In the genomic region with DNA sequence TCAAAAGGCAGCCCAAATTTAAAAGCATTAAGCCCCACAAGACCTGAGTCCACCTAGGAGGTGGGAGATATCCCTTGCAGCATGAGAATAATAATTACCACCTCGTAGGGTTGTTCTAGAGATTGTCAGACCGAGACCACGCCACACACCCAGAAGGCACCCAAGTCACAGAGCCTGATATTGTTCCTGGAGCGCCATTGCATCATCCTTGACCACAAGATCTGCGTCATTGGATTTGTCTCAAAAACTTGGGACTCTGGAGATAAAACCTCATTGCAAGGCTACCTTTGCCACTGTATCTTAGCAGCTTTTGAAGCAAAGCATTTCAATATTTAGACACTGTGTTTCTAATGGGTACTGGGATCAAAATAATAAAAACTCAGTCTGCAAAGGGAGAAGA, we compare ENCODE assay signal across 9 cellular contexts. TPM values are rescaled to one million over a fixed set of nuclear protein-coding genes. Genes with fewer than 3 reads are reported as not detected.
DNase-seq lines count a peak whose midpoint lies in the region; TF ChIP-seq lines count a peak whose summit lies in the region.
"Had no signal": no experiment of that assay in that cellular context is flagged by ENCODE, and none has a peak within 500 bp of the region (broad histone marks: within the 10 kb centered on the region; RNA-seq: fewer than 3 reads in every experiment).

No MANE protein-coding gene starts in this region.

- no peaks in the 10 kb centered on the region for H3K9me2 ChIP-seq in OCI-LY7 (ENCODE audit: insufficient read depth, low read length)

- peak overlapping the region; percentile 78 for H3K4me3 Mint-ChIP-seq in T-helper 1 cell treated with Interleukin-12 subunit alpha and Interleukin-12 subunit beta and Interleukin-4 antibody, amounts not matched to agents 30 μg/mL and 1 μg/mL, for 36 hours

- CTCF ChIA-PET in OCI-LY7 (lab: Charles Lee; ENCODE audit: unreplicated experiment) = no interaction called here

- peak overlapping the region; percentile 88 for H3K27ac Mint-ChIP-seq in T-helper 1 cell treated with Interleukin-12 subunit alpha and Interleukin-12 subunit beta and Interleukin-4 antibody, amounts not matched to agents 30 μg/mL and 1 μg/mL, for 36 hours

- H3K27me3 Mint-ChIP-seq in T-helper 1 cell treated with Interleukin-12 subunit alpha and Interleukin-12 subunit beta and Interleukin-4 antibody, amounts not matched to agents 30 μg/mL and 1 μg/mL, for 36 hours (ENCODE audit: low read depth) = no peaks in the 10 kb centered on the region

- intact Hi-C loops in OCI-LY7 (cut with micrococcal nuclease; ENCODE audit: unreplicated experiment) = no loop called here
- intact Hi-C loops in spleen (cut with DNase I; ENCODE audit: low total_unique reads) = no loop called here
- intact Hi-C loops in cardiac septum (cut with DNase I) = no loop called here

- H2AFZ ChIP-seq in OCI-LY7 (ENCODE audit: low read length) = no peak overlapping the region; the same call in 1 of the 2 replicates

- POLR2A ChIA-PET in OCI-LY7 (lab: Charles Lee) = no interaction called here

- no TSS peak for BruUV-seq in OCI-LY7 (replicated peaks; lab: Mats Ljungman, UMichigan)

- H3K27me3 ChIP-seq in spleen (replicated peaks in 1 of 7) = peaks cover 0 to 3% (median 0%) of the 10 kb centered on the region in 7 donors

- DNase-seq in T-helper 1 cell = no peak
- no peak for DNase-seq in OCI-LY7 (ENCODE audit: low spot score)
- DNase-seq in choroid plexus epithelial cell (ENCODE audit: low read depth) = peak; percentile 29
- DNase-seq in spleen = no peak
- no peak for DNase-seq in A172 (ENCODE audit: low spot score)
- no peak for DNase-seq in NCI-H1436 treated with DMSO at 0.1 percent for 48 hours (lab: John Stamatoyannopoulos, UW)
- DNase-seq in cardiac septum (ENCODE audit: low spot score) = no peak
- DNase-seq: 8988T had no signal

- peak overlapping the region; percentile 34; the same call in 1 of the 2 replicates for H3K4me2 ChIP-seq in OCI-LY7 (ENCODE audit: low read length)

- H4K20me1 ChIP-seq in OCI-LY7 (ENCODE audit: insufficient read depth, low read length) = no peaks in the 10 kb centered on the region

- H3K4me1 Mint-ChIP-seq in T-helper 1 cell treated with Interleukin-12 subunit alpha and Interleukin-12 subunit beta and Interleukin-4 antibody, amounts not matched to agents 30 μg/mL and 1 μg/mL, for 36 hours (ENCODE audit: low read depth) = peaks cover 42% of the 10 kb centered on the region

- H3K4me3 ChIP-seq in OCI-LY7 (ENCODE audit: low read depth, low read length, poor library complexity, severe bottlenecking) (no peak overlapping the region), choroid plexus epithelial cell (ENCODE audit: low read depth, low read length) (no peak overlapping the region), spleen (peak overlapping the region in 3 of 8 donors; percentile 8 to 61 (median 15))

- no peak for TF ChIP-seq CTCF in OCI-LY7 (conservative IDR thresholded peaks at IDR 0.05; ENCODE audit: low read length)
- no peak for TF ChIP-seq CTCF in choroid plexus epithelial cell (conservative IDR thresholded peaks at IDR 0.05; ENCODE audit: low read depth, low read length)
- no peak for TF ChIP-seq CTCF in spleen (IDR thresholded peaks at IDR 0.05 in 8 of 11, conservative IDR thresholded peaks at IDR 0.05 in 3 of 11)

- H3K79me2 ChIP-seq in OCI-LY7 (ENCODE audit: insufficient read depth, low read depth, low read length) = no peaks in the 10 kb centered on the region

- 69 to 87% (median 74%) methylated on average over 5 of the region's 5 CpGs for WGBS in spleen, 5 donors

- no peak overlapping the region for H3K27ac ChIP-seq in OCI-LY7 (ENCODE audit: low read depth, low read length, poor library complexity, severe bottlenecking)
- H3K27ac ChIP-seq in spleen = peak overlapping the region; percentile 55 to 94 (median 84)

- peaks cover 7% of the 10 kb centered on the region for H3K36me3 Mint-ChIP-seq in T-helper 1 cell treated with Interleukin-12 subunit alpha and Interleukin-12 subunit beta and Interleukin-4 antibody, amounts not matched to agents 30 μg/mL and 1 μg/mL, for 36 hours (ENCODE audit: low read depth)

- H3K4me1 ChIP-seq in OCI-LY7 (ENCODE audit: insufficient read depth, low read length, poor library complexity, severe bottlenecking) (peaks cover 9% of the 10 kb centered on the region), spleen (peaks cover 3 to 32% (median 20%) of the 10 kb centered on the region in 6 donors)

- H3K36me3 ChIP-seq in OCI-LY7 (ENCODE audit: insufficient read depth, low read length) = no peaks in the 10 kb centered on the region
- no peaks in the 10 kb centered on the region for H3K36me3 ChIP-seq in spleen

- H3K9me3 Mint-ChIP-seq in T-helper 1 cell treated with Interleukin-12 subunit alpha and Interleukin-12 subunit beta and Interleukin-4 antibody, amounts not matched to agents 30 μg/mL and 1 μg/mL, for 36 hours = peaks cover 9% of the 10 kb centered on the region

- H3K9me3 ChIP-seq in OCI-LY7 (ENCODE audit: low read length) = no peaks in the 10 kb centered on the region
- H3K9me3 ChIP-seq in spleen = no peaks in the 10 kb centered on the region

- no peak for TF ChIP-seq POLR2A in spleen (IDR thresholded peaks at IDR 0.05)

RNA-seq across cellular contexts. Expression of gene PPP2R5C, which starts 29.4 kb away (rescaled TPM):
- 134 and 161 TPM in 2 replicates for total RNA-seq in OCI-LY7 (2014; rRNA removed; shearing (Covaris generic))
- total RNA-seq in OCI-LY7 (2022) (236 and 264 TPM in 2 replicates), spleen (100 to 1,000 TPM; 193 to 322 (median 219) TPM), cardiac septum (202 TPM)
- polyA plus RNA-seq in spleen = 10 to 100 TPM; 80.8 to 95.3 (median 84.4) TPM
- total RNA-seq in A172 (2014; rRNA removed; shearing (Covaris generic)) = 87.4 and 106 TPM in 2 replicates
